In the genomic region with DNA sequence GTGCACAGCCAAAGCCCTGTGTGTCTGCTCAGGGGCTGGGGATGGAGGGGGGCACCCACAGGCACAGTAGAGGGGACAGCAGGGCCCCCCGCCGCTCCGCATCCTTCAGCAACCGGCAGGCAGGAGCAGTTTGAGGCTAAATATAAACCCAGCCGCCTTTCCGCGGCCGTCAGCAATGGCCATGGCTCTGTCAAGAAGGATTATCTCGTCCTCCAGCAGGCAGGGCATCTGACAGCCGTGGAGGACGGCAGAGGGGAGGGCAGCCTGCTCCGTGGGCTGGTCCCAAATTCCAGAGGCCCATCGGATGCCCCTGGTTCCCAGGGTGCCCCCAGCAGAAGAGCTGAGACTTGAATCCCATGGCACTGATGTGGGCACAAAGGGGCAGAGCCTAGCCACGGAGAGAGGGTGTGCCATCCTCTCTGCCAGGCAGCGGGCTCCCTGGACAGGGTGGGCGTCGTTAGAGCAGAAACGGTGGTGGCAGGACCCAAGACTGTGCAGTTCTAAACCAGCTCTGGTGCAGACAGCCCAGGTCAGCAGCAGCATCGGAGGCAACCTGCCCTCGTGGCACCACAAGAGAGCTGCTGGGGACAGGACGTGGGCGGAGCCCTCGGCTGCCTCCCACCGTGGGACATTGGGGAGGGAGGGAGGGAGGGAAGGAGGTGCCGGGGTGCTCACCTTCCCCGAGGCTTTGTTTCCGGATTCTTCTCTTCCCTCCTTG, we compare ENCODE assay signal across 8 cellular contexts.
DNase-seq lines count a peak whose midpoint lies in the region; ATAC-seq and TF ChIP-seq lines count a peak whose summit lies in the region.

No MANE protein-coding gene starts in this region.

- no peak for TF ChIP-seq POLR2A in GM18505 (IDR thresholded peaks at IDR 0.05; ENCODE audit: borderline replicate concordance, extremely low read depth, insufficient read depth, insufficient read length)

- intact Hi-C loops in A673 (cut with micrococcal nuclease; ENCODE audit: unreplicated experiment), result no loop called here

- CTCF ChIA-PET in A673 (lab: Charles Lee), result no interaction called here

- H3K36me3 Mint-ChIP-seq in stimulated activated effector memory CD8-positive, alpha-beta T cell treated with anti-CD3 and anti-CD28 coated beads, Interleukin-12 subunit alpha, Interleukin-12 subunit beta, amount 100 ng/mL, for 72 hours, result no peaks in the 10 kb centered on the region

- H3K9me3 Mint-ChIP-seq in stimulated activated effector memory CD8-positive, alpha-beta T cell treated with anti-CD3 and anti-CD28 coated beads, Interleukin-12 subunit alpha, Interleukin-12 subunit beta, amount 100 ng/mL, for 72 hours, result no peaks in the 10 kb centered on the region

- POLR2A ChIA-PET in A673 (lab: Charles Lee; ENCODE audit: low non-redundant PET), result no interaction called here

- H3K4me3 ChIP-seq in A673 (ENCODE audit: low read depth, low read length, poor library complexity, severe bottlenecking), result no peak overlapping the region

- no peaks in the 10 kb centered on the region for H3K27me3 ChIP-seq in A673 (replicated peaks; ENCODE audit: insufficient read depth, low read depth, low read length, poor library complexity)
- no peaks in the 10 kb centered on the region for H3K27me3 ChIP-seq in layer of hippocampus (ENCODE audit: control insufficient read depth, insufficient read depth, low read length)

- H3K36me3 ChIP-seq in A673 (ENCODE audit: insufficient read depth, low read length, poor library complexity, severe bottlenecking), result no peaks in the 10 kb centered on the region

- ATAC-seq in HG03095 (IDR thresholded peaks at IDR 0.05; ENCODE audit: unreplicated experiment) (no peak), GM18505 (IDR thresholded peaks at IDR 0.05; ENCODE audit: unreplicated experiment) (no peak)
- ATAC-seq in stimulated activated effector memory CD8-positive, alpha-beta T cell treated with anti-CD3 and anti-CD28 coated beads, Interleukin-12 subunit alpha, Interleukin-12 subunit beta, amount 100 ng/mL, for 72 hours, result no peak

- DNase-seq in A673 (ENCODE audit: low spot score) (no peak), NCI-H524 (lab: John Stamatoyannopoulos, UW) (peak; percentile 52 to 76), occipital lobe (lab: John Stamatoyannopoulos, UW) (no peak)
- peak; percentile 10 for DNase-seq in activated naive CD4-positive, alpha-beta T cell treated with Interleukin-2 at 50 U/mL for 16 hours
- no peak for DNase-seq in stimulated activated effector memory CD8-positive, alpha-beta T cell treated with anti-CD3 and anti-CD28 coated beads, Interleukin-12 subunit alpha, Interleukin-12 subunit beta, amount 100 ng/mL, for 72 hours (ENCODE audit: low spot score in 2 of 2)

- TF ChIP-seq CTCF in A673 (conservative IDR thresholded peaks at IDR 0.05; ENCODE audit: low read depth, low read length), result no peak

- peaks cover 15% of the 10 kb centered on the region for H3K4me1 Mint-ChIP-seq in stimulated activated effector memory CD8-positive, alpha-beta T cell treated with anti-CD3 and anti-CD28 coated beads, Interleukin-12 subunit alpha, Interleukin-12 subunit beta, amount 100 ng/mL, for 72 hours

- H3K27ac ChIP-seq in A673 (ENCODE audit: low read depth, low read length, poor library complexity, severe bottlenecking), result peak overlapping the region; percentile 42
- peak overlapping the region; percentile 98 for H3K27ac ChIP-seq in layer of hippocampus (ENCODE audit: low read depth, low read length)

- H3K4me1 ChIP-seq in A673 (ENCODE audit: insufficient read depth, low read length, poor library complexity, severe bottlenecking), result peaks cover 58% of the 10 kb centered on the region

- no TSS peak for BruUV-seq in A673 (replicated peaks; lab: Mats Ljungman, UMichigan)

- H3K27ac Mint-ChIP-seq in stimulated activated effector memory CD8-positive, alpha-beta T cell treated with anti-CD3 and anti-CD28 coated beads, Interleukin-12 subunit alpha, Interleukin-12 subunit beta, amount 100 ng/mL, for 72 hours, result no peak overlapping the region

- H3K9me3 ChIP-seq in A673 (ENCODE audit: low read depth, low read length, poor library complexity, severe bottlenecking), result no peaks in the 10 kb centered on the region

- no peak overlapping the region for H3K4me3 Mint-ChIP-seq in stimulated activated effector memory CD8-positive, alpha-beta T cell treated with anti-CD3 and anti-CD28 coated beads, Interleukin-12 subunit alpha, Interleukin-12 subunit beta, amount 100 ng/mL, for 72 hours

Comparison
In these comparisons a context has a peak if more than half of its experiments do, and no peak if none do; other contexts are left out.
1. DNase-seq: peak in NCI-H524 (2 of 2) and activated naive CD4-positive, alpha-beta T cell treated with Interleukin-2 at 50 U/mL for 16 hours (single experiment); none in A673 (single experiment), occipital lobe (single experiment) and stimulated activated effector memory CD8-positive, alpha-beta T cell treated with anti-CD3 and anti-CD28 coated beads, Interleukin-12 subunit alpha, Interleukin-12 subunit beta, amount 100 ng/mL, for 72 hours (0 of 2).